ENCODE assay signal across 2 cellular contexts in genomic region chrY:13664162-13664561, GRCh38.
TF ChIP-seq lines count a peak whose summit lies in the region.

No MANE protein-coding gene starts in this region.

TF ChIP-seq in GM23338, 12 proteins besides CTCF, POLR2A, EP300 and RAD21 (continued from another document):
- TF ChIP-seq ZNF462 (CRISPR knock-in tag; IDR thresholded peaks at IDR 0.05) = 0 out of 2 replicates have a peak, but pooled peaks have one; percentile 6
- TF ChIP-seq EZH2 (IDR thresholded peaks at IDR 0.05; ENCODE audit: low read depth, unreplicated experiment) = no peak
- TF ChIP-seq JUNB (IDR thresholded peaks at IDR 0.05; ENCODE audit: unreplicated experiment) = no peak
TF ChIP-seq in GM23338: peak in this region for 2.

TF ChIP-seq in WTC11, 78 proteins besides CTCF, POLR2A, EP300 and RAD21 (continued from another document):
- no peak for TF ChIP-seq NFE2L1 (CRISPR knock-in tag; IDR thresholded peaks at IDR 0.05)
